13 cellular contexts compared by ENCODE assay signal in genomic region chr16:68194263-68194662, GRCh38. TPM values are rescaled to one million over a fixed set of nuclear protein-coding genes. Genes with fewer than 3 reads are reported as not detected.
"Had no signal": no experiment of that assay in that cellular context is flagged by ENCODE, and none has a peak within 500 bp of the region (broad histone marks: within the 10 kb centered on the region; RNA-seq: fewer than 3 reads in every experiment).

No MANE protein-coding gene starts in this region.

- H3K27ac Mint-ChIP-seq: activated CD4-positive, alpha-beta memory T cell treated with anti-CD3 and anti-CD28 coated beads, Interleukin-2, amount 10 ng/mL, durations not matched to agents 7 days and 5 days; type B pancreatic cell had no signal

- H3K9me3 Mint-ChIP-seq: activated CD4-positive, alpha-beta memory T cell treated with anti-CD3 and anti-CD28 coated beads, Interleukin-2, amount 10 ng/mL, durations not matched to agents 7 days and 5 days; activated naive CD4-positive, alpha-beta T cell treated with anti-CD3 and anti-CD28 coated beads, Interleukin-2, amount 50 U/mL, for 24 hours; type B pancreatic cell had no signal

- H3K9me3 ChIP-seq: neutrophil had no signal

- H3K27ac ChIP-seq: brain microvascular endothelial cell, neutrophil had no signal

- FAIRE-seq: small intestine had no signal

- DNase-seq: activated CD4-positive, alpha-beta memory T cell treated with anti-CD3 and anti-CD28 coated beads, Interleukin-2, amount 10 ng/mL, durations not matched to agents 7 days and 5 days; activated CD4-positive, CD25-positive, alpha-beta regulatory T cell treated with anti-CD3 and anti-CD28 coated beads, Interleukin-2, amount 50 U/mL, for 72 hours; activated CD8-positive, alpha-beta memory T cell treated with anti-CD3 and anti-CD28 coated beads, Interleukin-2, amount 50 U/mL, for 48 hours; brain microvascular endothelial cell; cerebellar nuclear complex; dermis blood vessel endothelial cell; hypothalamus; kidney glomerular epithelial cell; small intestine had no signal

- H3K27me3 Mint-ChIP-seq: activated CD4-positive, alpha-beta memory T cell treated with anti-CD3 and anti-CD28 coated beads, Interleukin-2, amount 10 ng/mL, durations not matched to agents 7 days and 5 days; activated naive CD4-positive, alpha-beta T cell treated with anti-CD3 and anti-CD28 coated beads, Interleukin-2, amount 50 U/mL, for 24 hours; type B pancreatic cell had no signal

- H3K4me3 Mint-ChIP-seq: activated CD4-positive, alpha-beta memory T cell treated with anti-CD3 and anti-CD28 coated beads, Interleukin-2, amount 10 ng/mL, durations not matched to agents 7 days and 5 days; activated naive CD4-positive, alpha-beta T cell treated with anti-CD3 and anti-CD28 coated beads, Interleukin-2, amount 50 U/mL, for 24 hours; type B pancreatic cell had no signal

- H3K27me3 ChIP-seq: brain microvascular endothelial cell, neutrophil had no signal

RNA-seq across cellular contexts. Expression of gene ESRP2, which starts 41.7 kb away (rescaled TPM):
- total RNA-seq: activated CD4-positive, alpha-beta memory T cell treated with anti-CD3 and anti-CD28 coated beads, Interleukin-2, amount 10 ng/mL, durations not matched to agents 7 days and 5 days; T-helper 2 cell treated with Interferon-gamma antibody and Interleukin-4, amounts not matched to agents 100 ng/mL and 5 ng/mL, for 36 hours had no signal
